Comparison of ENCODE assay signal across 1 cellular context in genomic region chr19:33740811-33741396, GRCh38.
TF ChIP-seq lines count a peak whose summit lies in the region.

No MANE protein-coding gene starts in this region.

TF ChIP-seq in HepG2, 621 proteins besides CTCF, POLR2A, EP300 and RAD21 (continued from another document and continues in another):
- TF ChIP-seq, protein P1, sequence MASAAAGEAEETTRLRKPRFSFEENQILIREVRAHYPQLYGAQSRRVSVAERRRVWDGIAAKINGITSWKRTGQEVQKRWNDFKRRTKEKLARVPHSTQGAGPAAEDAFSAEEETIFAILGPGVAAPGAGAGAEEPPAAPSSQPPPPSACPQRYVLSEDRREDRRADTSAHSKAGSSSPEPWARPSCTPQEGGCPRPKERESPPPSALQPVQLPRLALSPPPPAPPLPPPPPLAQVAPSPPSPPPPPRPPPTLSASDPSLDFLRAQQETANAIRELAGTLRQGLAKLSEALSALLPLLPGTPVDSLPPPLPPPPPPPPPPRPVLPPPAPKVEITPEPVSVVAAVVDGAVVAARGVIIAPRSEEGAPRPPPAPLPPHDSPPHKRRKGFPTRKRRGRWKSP (CRISPR knock-in tag; IDR thresholded peaks at IDR 0.05) = 0 out of 2 replicates have a peak, but pooled peaks have one; percentile 56
- TF ChIP-seq ZNF329 (CRISPR knock-in tag; IDR thresholded peaks at IDR 0.05; ENCODE audit: low read depth) (no peak), TBP (CRISPR knock-in tag; IDR thresholded peaks at IDR 0.05) (no peak), REST (IDR thresholded peaks at IDR 0.05; ENCODE audit: borderline replicate concordance in 1 of 2, low read depth in 1 of 2, low read length in 2 of 2) (peak; percentile 96 to 98), ZNF83 (CRISPR knock-in tag; IDR thresholded peaks at IDR 0.05; ENCODE audit: borderline replicate concordance) (0 out of 2 replicates have a peak, but pooled peaks have one; percentile 41), SATB2 (CRISPR knock-in tag; IDR thresholded peaks at IDR 0.05) (0 out of 2 replicates have a peak, but pooled peaks have one; percentile 45), ZNF704 (CRISPR knock-in tag; IDR thresholded peaks at IDR 0.05; ENCODE audit: borderline replicate concordance) (0 out of 2 replicates have a peak, but pooled peaks have one; percentile 63), ZNF709 (CRISPR knock-in tag; IDR thresholded peaks at IDR 0.05) (no peak), HES4 (CRISPR knock-in tag; IDR thresholded peaks at IDR 0.05; ENCODE audit: borderline replicate concordance) (no peak), HDAC2 (CRISPR knock-in tag; IDR thresholded peaks at IDR 0.05) (0 out of 2 replicates have a peak, but pooled peaks have one; percentile 37), ATF6 (CRISPR knock-in tag; conservative IDR thresholded peaks at IDR 0.05) (0 out of 2 replicates have a peak, but pooled peaks have one; percentile 66), FOSL2 (CRISPR knock-in tag; IDR thresholded peaks at IDR 0.05) (0 out of 2 replicates have a peak, but pooled peaks have one; percentile 14), ZFP37 (CRISPR knock-in tag; IDR thresholded peaks at IDR 0.05; ENCODE audit: borderline replicate concordance) (0 out of 2 replicates have a peak, but pooled peaks have one; percentile 77), ZNF292 (CRISPR knock-in tag; IDR thresholded peaks at IDR 0.05; ENCODE audit: borderline replicate concordance, low read depth) (no peak), GTF3A (CRISPR knock-in tag; conservative IDR thresholded peaks at IDR 0.05) (no peak), GLMP (CRISPR knock-in tag; IDR thresholded peaks at IDR 0.05; ENCODE audit: borderline replicate concordance) (no peak), HOXA5 (CRISPR knock-in tag; IDR thresholded peaks at IDR 0.05) (0 out of 2 replicates have a peak, but pooled peaks have one; percentile 65), IKZF1 (IDR thresholded peaks at IDR 0.05) (no peak), MATR3 (CRISPR knock-in tag; IDR thresholded peaks at IDR 0.05) (no peak), YEATS2 (CRISPR knock-in tag; IDR thresholded peaks at IDR 0.05; ENCODE audit: borderline replicate concordance) (peak; percentile 29; the same call in 1 of the 2 replicates), TEF (CRISPR knock-in tag; IDR thresholded peaks at IDR 0.05) (0 out of 2 replicates have a peak, but pooled peaks have one; percentile 52), ZNF510 (CRISPR knock-in tag; IDR thresholded peaks at IDR 0.05; ENCODE audit: low read depth) (0 out of 2 replicates have a peak, but pooled peaks have one; percentile 41), PCBP1 (IDR thresholded peaks at IDR 0.05; ENCODE audit: borderline replicate concordance, low read depth, low read length) (no peak), EHMT2 (IDR thresholded peaks at IDR 0.05; ENCODE audit: borderline replicate concordance, low read depth, low read length) (peak; percentile 96), ARNT2 (CRISPR knock-in tag; IDR thresholded peaks at IDR 0.05; ENCODE audit: low read depth) (no peak), ZNF782 (CRISPR knock-in tag; IDR thresholded peaks at IDR 0.05; ENCODE audit: borderline replicate concordance) (no peak), MED1 (CRISPR knock-in tag; IDR thresholded peaks at IDR 0.05) (0 out of 2 replicates have a peak, but pooled peaks have one; percentile 21), SRY (CRISPR knock-in tag; IDR thresholded peaks at IDR 0.05) (peak; percentile 84; the same call in 1 of the 2 replicates), ZNF574 (CRISPR knock-in tag; IDR thresholded peaks at IDR 0.05) (peak; percentile 51), RBFOX2 (IDR thresholded peaks at IDR 0.05; ENCODE audit: low read depth, low read length) (no peak), KLF9 (CRISPR knock-in tag; IDR thresholded peaks at IDR 0.05; ENCODE audit: low read depth) (no peak), GPN1 (CRISPR knock-in tag; IDR thresholded peaks at IDR 0.05; ENCODE audit: borderline replicate concordance) (peak; percentile 73; the same call in 1 of the 2 replicates), SMAD3 (CRISPR knock-in tag; IDR thresholded peaks at IDR 0.05) (peak; percentile 65; the same call in 1 of the 2 replicates), KAT8 (CRISPR knock-in tag; IDR thresholded peaks at IDR 0.05) (peak; percentile 32; the same call in 1 of the 2 replicates), ZNF549 (CRISPR knock-in tag; IDR thresholded peaks at IDR 0.05) (no peak), PAX8 (CRISPR knock-in tag; IDR thresholded peaks at IDR 0.05; ENCODE audit: borderline replicate concordance) (no peak), TCF12 (IDR thresholded peaks at IDR 0.05) (no peak), TCF12 (CRISPR knock-in tag; IDR thresholded peaks at IDR 0.05) (no peak)
- TF ChIP-seq, protein P2, sequence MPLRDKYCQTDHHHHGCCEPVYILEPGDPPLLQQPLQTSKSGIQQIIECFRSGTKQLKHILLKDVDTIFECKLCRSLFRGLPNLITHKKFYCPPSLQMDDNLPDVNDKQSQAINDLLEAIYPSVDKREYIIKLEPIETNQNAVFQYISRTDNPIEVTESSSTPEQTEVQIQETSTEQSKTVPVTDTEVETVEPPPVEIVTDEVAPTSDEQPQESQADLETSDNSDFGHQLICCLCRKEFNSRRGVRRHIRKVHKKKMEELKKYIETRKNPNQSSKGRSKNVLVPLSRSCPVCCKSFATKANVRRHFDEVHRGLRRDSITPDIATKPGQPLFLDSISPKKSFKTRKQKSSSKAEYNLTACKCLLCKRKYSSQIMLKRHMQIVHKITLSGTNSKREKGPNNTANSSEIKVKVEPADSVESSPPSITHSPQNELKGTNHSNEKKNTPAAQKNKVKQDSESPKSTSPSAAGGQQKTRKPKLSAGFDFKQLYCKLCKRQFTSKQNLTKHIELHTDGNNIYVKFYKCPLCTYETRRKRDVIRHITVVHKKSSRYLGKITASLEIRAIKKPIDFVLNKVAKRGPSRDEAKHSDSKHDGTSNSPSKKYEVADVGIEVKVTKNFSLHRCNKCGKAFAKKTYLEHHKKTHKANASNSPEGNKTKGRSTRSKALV (CRISPR knock-in tag; IDR thresholded peaks at IDR 0.05) = 0 out of 2 replicates have a peak, but pooled peaks have one; percentile 30
- TF ChIP-seq, protein P3, sequence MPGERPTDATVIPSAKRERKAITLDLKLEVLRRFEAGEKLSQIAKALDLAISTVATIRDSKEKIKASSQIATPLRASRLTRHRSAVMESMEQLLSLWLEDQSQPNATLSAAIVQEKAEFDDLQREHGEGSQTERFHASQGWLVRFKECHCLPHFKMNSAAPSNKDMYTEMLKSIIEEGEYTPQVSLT (CRISPR knock-in tag; IDR thresholded peaks at IDR 0.05; ENCODE audit: borderline replicate concordance, low read depth) = no peak
